ENCODE assay signal across 32 cellular contexts in genomic region chr16:30870904-30871303, GRCh38.
"Had no signal": no experiment of that assay in that cellular context is flagged by ENCODE, and none has a peak within 500 bp of the region (broad histone marks: within the 10 kb centered on the region; RNA-seq: fewer than 3 reads in every experiment).

No MANE protein-coding gene starts in this region.

- H3K27me3 Mint-ChIP-seq: activated CD4-positive, alpha-beta memory T cell treated with anti-CD3 and anti-CD28 coated beads, Interleukin-2, amount 10 ng/mL, durations not matched to agents 7 days and 5 days; activated CD8-positive, alpha-beta memory T cell treated with anti-CD3 and anti-CD28 coated beads, Interleukin-2, amount 10 ng/mL, durations not matched to agents 7 days and 5 days; activated naive CD4-positive, alpha-beta T cell treated with anti-CD3 and anti-CD28 coated beads, Interleukin-2, amount 50 U/mL, for 24 hours; activated naive CD8-positive, alpha-beta T cell treated with anti-CD3 and anti-CD28 coated beads, Interleukin-2, amount 10 ng/mL, durations not matched to agents 7 days and 5 days had no signal

- H3K9me3 Mint-ChIP-seq: activated CD4-positive, alpha-beta memory T cell treated with anti-CD3 and anti-CD28 coated beads, Interleukin-2, amount 10 ng/mL, durations not matched to agents 7 days and 5 days; activated naive CD4-positive, alpha-beta T cell treated with anti-CD3 and anti-CD28 coated beads, Interleukin-2, amount 50 U/mL, for 24 hours; activated naive CD8-positive, alpha-beta T cell treated with anti-CD3 and anti-CD28 coated beads, Interleukin-2, amount 10 ng/mL, durations not matched to agents 7 days and 5 days; activated T-helper 2 cell treated with anti-CD3 and anti-CD28 coated beads, Interferon-gamma antibody, Interleukin-2, Interleukin-4, amounts not matched to agents 10 μg/mL and 5 μg/mL and 100 μg/mL, durations not matched to agents 14 hours and 24 hours and 36 hours had no signal

- H3K4me3 Mint-ChIP-seq: activated CD4-positive, alpha-beta memory T cell treated with anti-CD3 and anti-CD28 coated beads, Interleukin-2, amount 10 ng/mL, durations not matched to agents 7 days and 5 days; activated CD8-positive, alpha-beta memory T cell treated with anti-CD3 and anti-CD28 coated beads, Interleukin-2, amount 10 ng/mL, durations not matched to agents 7 days and 5 days; activated naive CD4-positive, alpha-beta T cell treated with anti-CD3 and anti-CD28 coated beads, Interleukin-2, amount 50 U/mL, for 24 hours; activated naive CD8-positive, alpha-beta T cell treated with anti-CD3 and anti-CD28 coated beads, Interleukin-2, amount 10 ng/mL, durations not matched to agents 7 days and 5 days had no signal

- H3K27ac Mint-ChIP-seq: activated CD4-positive, alpha-beta memory T cell treated with anti-CD3 and anti-CD28 coated beads, Interleukin-2, amount 10 ng/mL, durations not matched to agents 7 days and 5 days; activated CD8-positive, alpha-beta memory T cell treated with anti-CD3 and anti-CD28 coated beads, Interleukin-2, amount 10 ng/mL, durations not matched to agents 7 days and 5 days; activated naive CD4-positive, alpha-beta T cell treated with anti-CD3 and anti-CD28 coated beads, Interleukin-2, amount 50 U/mL, for 24 hours; activated naive CD8-positive, alpha-beta T cell treated with anti-CD3 and anti-CD28 coated beads, Interleukin-2, amount 10 ng/mL, durations not matched to agents 7 days and 5 days; activated T-helper 2 cell treated with anti-CD3 and anti-CD28 coated beads, Interferon-gamma antibody, Interleukin-2, Interleukin-4, amounts not matched to agents 10 μg/mL and 5 μg/mL and 100 μg/mL, durations not matched to agents 14 hours and 24 hours and 36 hours had no signal

- ATAC-seq: activated CD8-positive, alpha-beta memory T cell treated with anti-CD3 and anti-CD28 coated beads, Interleukin-2, amount 10 ng/mL, durations not matched to agents 7 days and 5 days; body of pancreas had no signal

- H3K9me3 ChIP-seq: body of pancreas, breast epithelium had no signal

- DNase-seq: activated CD4-positive, alpha-beta memory T cell treated with anti-CD3 and anti-CD28 coated beads, Interleukin-2, amount 10 ng/mL, durations not matched to agents 7 days and 5 days; activated CD4-positive, alpha-beta T cell treated with anti-CD3 and anti-CD28 coated beads for 1 hour; activated CD4-positive, alpha-beta T cell treated with anti-CD3 and anti-CD28 coated beads for 48 hours; activated CD4-positive, CD25-positive, alpha-beta regulatory T cell; activated CD8-positive, alpha-beta memory T cell treated with anti-CD3 and anti-CD28 coated beads for 24 hours; activated CD8-positive, alpha-beta memory T cell treated with anti-CD3 and anti-CD28 coated beads, Interleukin-2, amount 10 ng/mL, durations not matched to agents 7 days and 5 days; activated CD8-positive, alpha-beta memory T cell treated with anti-CD3 and anti-CD28 coated beads, Interleukin-2, amount 50 U/mL, for 48 hours; activated gamma-delta T cell; activated naive CD4-positive, alpha-beta T cell treated with Interleukin-2 at 50 U/mL for 16 hours; activated naive CD8-positive, alpha-beta T cell treated with anti-CD3 and anti-CD28 coated beads, Interleukin-2, amount 10 ng/mL, durations not matched to agents 7 days and 5 days; activated T-cell treated with anti-CD3 and anti-CD28 coated beads, Interleukin-2, amount 50 U/mL, for 1 hour; body of pancreas; Karpas-422; KBM-7; NCI-H1105 treated with DMSO at 0.1 percent for 48 hours; NCI-H1436; NCI-H1694; NCI-H2029; NCI-H2107; NCI-H2171; NCI-H510A; NCI-H526; NCI-H748 treated with DMSO at 0.1 percent for 48 hours; NK-92 treated with Interleukin-12 subunit alpha and Interleukin-12 subunit beta, amount 100 ng/mL, for 24 hours; PC-9; Right ventricle myocardium superior; SW 1271; T-helper 1 cell; T1000 had no signal

- H3K36me3 Mint-ChIP-seq: activated naive CD4-positive, alpha-beta T cell treated with anti-CD3 and anti-CD28 coated beads, Interleukin-2, amount 50 U/mL, for 24 hours had no signal
